1 cellular context compared by ENCODE assay signal in genomic region chr3:46685446-46685845, GRCh38.
TF ChIP-seq lines count a peak whose summit lies in the region.

No MANE protein-coding gene starts in this region.

TF ChIP-seq in GM23338, 12 proteins besides CTCF, POLR2A, EP300 and RAD21 (continued from another document):
- TF ChIP-seq ZNF462 (CRISPR knock-in tag; IDR thresholded peaks at IDR 0.05) (no peak), CREB1 (CRISPR knock-in tag; IDR thresholded peaks at IDR 0.05; ENCODE audit: low read depth) (no peak), NANOG (IDR thresholded peaks at IDR 0.05; ENCODE audit: borderline replicate concordance) (no peak), EZH2 (IDR thresholded peaks at IDR 0.05; ENCODE audit: low read depth, unreplicated experiment) (no peak), EZH2phosphoT487 (IDR thresholded peaks at IDR 0.05; ENCODE audit: unreplicated experiment) (no peak), POLR2AphosphoS5 (IDR thresholded peaks at IDR 0.05; ENCODE audit: low read depth) (no peak), REST (IDR thresholded peaks at IDR 0.05; ENCODE audit: unreplicated experiment) (no peak), ZNF114 (CRISPR knock-in tag; IDR thresholded peaks at IDR 0.05) (no peak), ETS1 (IDR thresholded peaks at IDR 0.05) (no peak), ZNF331 (CRISPR knock-in tag; IDR thresholded peaks at IDR 0.05; ENCODE audit: low read depth) (no peak)
